In genomic region chr4:141124224-141124623, GRCh38 we compare ENCODE assay signal across 27 cellular contexts. TPM values are rescaled to one million over a fixed set of nuclear protein-coding genes. Genes with fewer than 3 reads are reported as not detected.
DNase-seq lines count a peak whose midpoint lies in the region; TF ChIP-seq lines count a peak whose summit lies in the region.
"Had no signal": no experiment of that assay in that cellular context is flagged by ENCODE, and none has a peak within 500 bp of the region (broad histone marks: within the 10 kb centered on the region; RNA-seq: fewer than 3 reads in every experiment).

No MANE protein-coding gene starts in this region.

- no peak for TF ChIP-seq CTCF in BE2C (IDR thresholded peaks at IDR 0.05; ENCODE audit: low read depth, low read length)

- no peak overlapping the region for H2BK5ac ChIP-seq in mesenchymal stem cell (ENCODE audit: low read depth, low read length, poor library complexity, severe bottlenecking)

- H3K27me3 Mint-ChIP-seq in activated CD4-positive, alpha-beta memory T cell treated with anti-CD3 and anti-CD28 coated beads, Interleukin-2, amount 10 ng/mL, durations not matched to agents 7 days and 5 days, result peaks cover 11% of the 10 kb centered on the region

- no peak overlapping the region for H4K91ac ChIP-seq in mesenchymal stem cell (ENCODE audit: low read length)

- H3K9me3 ChIP-seq in BE2C (no peaks in the 10 kb centered on the region; the same call in 1 of the 2 replicates), adipocyte (ENCODE audit: control insufficient read depth, low read length) (no peaks in the 10 kb centered on the region), mesenchymal stem cell (ENCODE audit: control insufficient read depth, low read length) (no peaks in the 10 kb centered on the region)
- H3K9me3 ChIP-seq: Peyer's patch, SK-N-SH had no signal

- H3K36me3 Mint-ChIP-seq in activated CD4-positive, alpha-beta memory T cell treated with anti-CD3 and anti-CD28 coated beads, Interleukin-2, amount 10 ng/mL, durations not matched to agents 7 days and 5 days (ENCODE audit: low read depth), result no peaks in the 10 kb centered on the region

- H3K4me3 ChIP-seq in BE2C (ENCODE audit: low read depth, low read length) (no peak overlapping the region), adipocyte (ENCODE audit: low read length) (no peak overlapping the region), mesenchymal stem cell (ENCODE audit: insufficient read depth in 1 of 2, low read depth in 1 of 2, low read length in 2 of 2) (no peak overlapping the region)
- H3K4me3 ChIP-seq: BLaER1 treated with 17β-estradiol and CSF1 and Interleukin-3, amounts not matched to agents 10 nM and 100 nM; GM23248; Peyer's patch had no signal

- no peak overlapping the region for H2BK120ac ChIP-seq in mesenchymal stem cell (ENCODE audit: low read depth, low read length)

- no peak overlapping the region for H3K18ac ChIP-seq in mesenchymal stem cell (ENCODE audit: low read depth in 1 of 2, low read length in 2 of 2)

- no peak overlapping the region for H3K27ac Mint-ChIP-seq in activated CD4-positive, alpha-beta memory T cell treated with anti-CD3 and anti-CD28 coated beads, Interleukin-2, amount 10 ng/mL, durations not matched to agents 7 days and 5 days
- H3K27ac Mint-ChIP-seq: CD4-positive, alpha-beta T cell had no signal

- H2BK12ac ChIP-seq in mesenchymal stem cell (ENCODE audit: low read length in 2 of 2), result no peak overlapping the region

- H3K79me1 ChIP-seq in mesenchymal stem cell (replicated peaks; ENCODE audit: low read length, poor library complexity, severe bottlenecking), result peaks cover 16% of the 10 kb centered on the region

- no CpG with 5 or more reads among the region's 1 CpG for WGBS in mesenchymal stem cell

- POLR2A ChIA-PET in activated CD4-positive, alpha-beta memory T cell treated with anti-CD3 and anti-CD28 coated beads, Interleukin-2, amount 10 ng/mL, durations not matched to agents 7 days and 5 days (lab: Charles Lee), result no interaction called here

- H3K27me3 ChIP-seq in BE2C (no peaks in the 10 kb centered on the region), adipocyte (replicated peaks; ENCODE audit: control insufficient read depth, insufficient read depth, low read length) (no peaks in the 10 kb centered on the region), mesenchymal stem cell (ENCODE audit: control insufficient read depth in 1 of 2, insufficient read depth in 1 of 2, low read length in 2 of 2) (no peaks in the 10 kb centered on the region)
- H3K27me3 ChIP-seq: BLaER1 treated with 17β-estradiol and CSF1 and Interleukin-3, amounts not matched to agents 10 nM and 100 nM; Peyer's patch had no signal

- CTCF ChIA-PET in activated CD4-positive, alpha-beta memory T cell treated with anti-CD3 and anti-CD28 coated beads, Interleukin-2, amount 10 ng/mL, durations not matched to agents 7 days and 5 days (lab: Charles Lee), result no interaction called here

- H2AFZ ChIP-seq in mesenchymal stem cell (ENCODE audit: low read depth, low read length), result no peak overlapping the region
- H2AFZ ChIP-seq: GM23248 had no signal

- no peak overlapping the region for H3K14ac ChIP-seq in mesenchymal stem cell (ENCODE audit: low read length in 2 of 2)

- DNase-seq in BE2C, result peak; percentile 17
- DNase-seq in adipocyte (ENCODE audit: low read depth), result peak; percentile 53
- peak; percentile 17 for DNase-seq in fibroblast of peridontal ligament (ENCODE audit: extremely low read depth)
- no peak for DNase-seq in mesenchymal stem cell
- DNase-seq in NK-92 (lab: John Stamatoyannopoulos, UW; ENCODE audit: unreplicated experiment), result no peak
- no peak for DNase-seq in activated CD4-positive, alpha-beta memory T cell treated with anti-CD3 and anti-CD28 coated beads, Interleukin-2, amount 10 ng/mL, durations not matched to agents 7 days and 5 days
- no peak for DNase-seq in NCI-H2081 (lab: John Stamatoyannopoulos, UW)
- DNase-seq in effector CD8-positive, alpha-beta T cell (lab: John Stamatoyannopoulos, UW), result no peak
- DNase-seq: 8988T; CD4-positive, alpha-beta T cell; DMS53; GM23248; H7; IMR-90; KG1; NCI-H1048; NCI-H1417; NCI-H1694; NCI-H2029 treated with DMSO at 0.1 percent for 48 hours; NCI-H2227 treated with DMSO at 0.1 percent for 48 hours; NCI-H510A; NCI-H69; OCI-M1; Peyer's patch; SIG-M5; SK-N-SH had no signal

- no peak overlapping the region for H3K4me2 ChIP-seq in mesenchymal stem cell (ENCODE audit: low read length, poor library complexity, severe bottlenecking)
- H3K4me2 ChIP-seq: BLaER1 treated with 17β-estradiol and CSF1 and Interleukin-3, amounts not matched to agents 10 nM and 100 nM; SK-N-SH had no signal

- no peak overlapping the region for H3K23ac ChIP-seq in mesenchymal stem cell (ENCODE audit: low read length in 2 of 2)

- H3K4me1 Mint-ChIP-seq in activated CD4-positive, alpha-beta memory T cell treated with anti-CD3 and anti-CD28 coated beads, Interleukin-2, amount 10 ng/mL, durations not matched to agents 7 days and 5 days, result no peaks in the 10 kb centered on the region

- H3K4me1 ChIP-seq in BE2C (peaks cover 25% of the 10 kb centered on the region), adipocyte (ENCODE audit: control insufficient read depth, insufficient read depth, low read length) (peaks cover 14% of the 10 kb centered on the region), mesenchymal stem cell (ENCODE audit: control insufficient read depth, insufficient read depth, low read depth, low read length) (peaks cover 1% of the 10 kb centered on the region)
- H3K4me1 ChIP-seq: Peyer's patch had no signal

- H3K4ac ChIP-seq in mesenchymal stem cell (ENCODE audit: low read depth in 1 of 2, low read length in 2 of 2), result no peak overlapping the region

- H3K9ac ChIP-seq in adipocyte (ENCODE audit: low read length), result no peak overlapping the region
- H3K9ac ChIP-seq in mesenchymal stem cell (ENCODE audit: low read length), result no peak overlapping the region
- H3K9ac ChIP-seq: BLaER1 treated with 17β-estradiol and CSF1 and Interleukin-3, amounts not matched to agents 10 nM and 100 nM; GM23248; SK-N-SH had no signal

- peak overlapping the region; percentile 79 for H3K27ac ChIP-seq in mesenchymal stem cell (ENCODE audit: low read length, poor library complexity, severe bottlenecking)
- H3K27ac ChIP-seq: BLaER1 treated with 17β-estradiol and CSF1 and Interleukin-3, amounts not matched to agents 10 nM and 100 nM; GM23248; Peyer's patch had no signal

- H4K8ac ChIP-seq in mesenchymal stem cell (ENCODE audit: low read length), result no peak overlapping the region

- H3K36me3 ChIP-seq in BE2C (peaks cover 11% of the 10 kb centered on the region), adipocyte (ENCODE audit: control insufficient read depth, insufficient read depth, low read length, severe bottlenecking) (no peaks in the 10 kb centered on the region), mesenchymal stem cell (ENCODE audit: control insufficient read depth in 1 of 2, insufficient read depth in 2 of 2, low read depth in 1 of 2, low read length in 2 of 2) (no peaks in the 10 kb centered on the region)
- H3K36me3 ChIP-seq: BLaER1 treated with 17β-estradiol and CSF1 and Interleukin-3, amounts not matched to agents 10 nM and 100 nM; Peyer's patch had no signal

- no peak overlapping the region for H2AK5ac ChIP-seq in mesenchymal stem cell (ENCODE audit: low read length, severe bottlenecking)

- H3K4me3 Mint-ChIP-seq in activated CD4-positive, alpha-beta memory T cell treated with anti-CD3 and anti-CD28 coated beads, Interleukin-2, amount 10 ng/mL, durations not matched to agents 7 days and 5 days, result no peak overlapping the region
- H3K4me3 Mint-ChIP-seq: CD4-positive, alpha-beta T cell had no signal

- H3K9me3 Mint-ChIP-seq in activated CD4-positive, alpha-beta memory T cell treated with anti-CD3 and anti-CD28 coated beads, Interleukin-2, amount 10 ng/mL, durations not matched to agents 7 days and 5 days, result no peaks in the 10 kb centered on the region
- H3K9me3 Mint-ChIP-seq: CD4-positive, alpha-beta T cell had no signal

- H2BK15ac ChIP-seq in mesenchymal stem cell (ENCODE audit: low read depth, poor library complexity, severe bottlenecking), result no peak overlapping the region

RNA-seq across cellular contexts. Expression of gene RNF150, which starts 9.0 kb away (rescaled TPM):
- polyA plus RNA-seq in BE2C (2012; ENCODE audit: insufficient read depth, insufficient read length, low read depth), result 17.3 TPM
- 2.3 TPM for polyA plus RNA-seq in mesenchymal stem cell (2013, experiment 1 of 2)
- 2.3 TPM for polyA plus RNA-seq in mesenchymal stem cell (2013, experiment 2 of 2)
- total RNA-seq in activated CD4-positive, alpha-beta memory T cell treated with anti-CD3 and anti-CD28 coated beads, Interleukin-2, amount 10 ng/mL, durations not matched to agents 7 days and 5 days, result not detected
- total RNA-seq: CD4-positive, alpha-beta T cell had no signal

Comparison
In these comparisons a context has a peak if more than half of its experiments do, and no peak if none do; other contexts are left out.
1. DNase-seq: peak in BE2C (single experiment), adipocyte (single experiment) and fibroblast of peridontal ligament (single experiment); none in mesenchymal stem cell (single experiment), NK-92 (single experiment), activated CD4-positive, alpha-beta memory T cell treated with anti-CD3 and anti-CD28 coated beads, Interleukin-2, amount 10 ng/mL, durations not matched to agents 7 days and 5 days (single experiment), NCI-H2081 (0 of 2) and effector CD8-positive, alpha-beta T cell (single experiment).